ENCODE assay signal across 27 cellular contexts in the genomic region with DNA sequence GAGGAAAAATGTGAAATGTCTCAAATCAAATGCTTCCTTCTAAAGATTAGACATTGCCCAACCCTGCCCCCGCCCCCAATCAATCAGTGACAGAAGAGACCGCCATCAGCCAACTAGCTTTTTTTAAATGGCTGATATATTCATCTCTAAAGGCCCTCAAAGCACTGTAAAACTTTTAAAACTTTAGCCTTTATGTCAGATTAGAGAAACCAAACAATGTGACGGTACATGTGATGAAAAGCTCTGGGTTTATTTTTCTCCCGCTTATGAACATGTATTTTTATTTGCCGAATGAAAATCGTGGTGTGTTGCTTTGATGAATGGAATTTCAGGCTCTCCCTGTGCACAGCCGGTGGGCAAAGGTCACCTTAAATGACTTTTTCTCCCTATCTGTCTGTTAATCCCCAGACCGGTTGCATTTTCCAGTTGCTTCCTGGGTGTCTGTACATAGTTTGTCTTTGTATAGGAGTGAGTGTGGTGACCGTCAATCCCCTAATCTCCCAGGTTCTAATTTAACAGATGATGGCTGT. TPM values are rescaled to one million over a fixed set of nuclear protein-coding genes. Genes with fewer than 3 reads are reported as not detected.
DNase-seq lines count a peak whose midpoint lies in the region; ATAC-seq and TF ChIP-seq lines count a peak whose summit lies in the region.
"Had no signal": no experiment of that assay in that cellular context is flagged by ENCODE, and none has a peak within 500 bp of the region (broad histone marks: within the 10 kb centered on the region; RNA-seq: fewer than 3 reads in every experiment).

No MANE protein-coding gene starts in this region.

- TF ChIP-seq CTCF in fibroblast of the aortic adventitia (IDR thresholded peaks at IDR 0.05; ENCODE audit: insufficient read depth, low read length), result no peak
- no peak for TF ChIP-seq CTCF in mucosa of descending colon (IDR thresholded peaks at IDR 0.05)
- TF ChIP-seq CTCF in suprapubic skin (IDR thresholded peaks at IDR 0.05), result no peak

- H3K36me3 ChIP-seq in mucosa of descending colon (ENCODE audit: low read depth) (no peaks in the 10 kb centered on the region), suprapubic skin (peaks cover 38% of the 10 kb centered on the region)
- H3K36me3 ChIP-seq: ovary had no signal

- intact Hi-C loops in mucosa of descending colon (cut with DNase I, micrococcal nuclease), result no loop called here

- H3K27me3 Mint-ChIP-seq in activated naive CD8-positive, alpha-beta T cell treated with anti-CD3 and anti-CD28 coated beads for 36 hours, result no peaks in the 10 kb centered on the region
- H3K27me3 Mint-ChIP-seq in T-helper 2 cell treated with Interferon-gamma antibody and Interleukin-4, amounts not matched to agents 5 μg/mL and 100 μg/mL, for 36 hours (ENCODE audit: low read depth), result no peaks in the 10 kb centered on the region
- H3K27me3 Mint-ChIP-seq: activated CD4-positive, alpha-beta memory T cell treated with anti-CD3 and anti-CD28 coated beads, Interleukin-2, amount 10 ng/mL, durations not matched to agents 7 days and 5 days; activated naive CD8-positive, alpha-beta T cell treated with anti-CD3 and anti-CD28 coated beads, Interleukin-2, amount 50 U/mL, for 24 hours; brain; stimulated activated naive CD8-positive, alpha-beta T cell treated with anti-CD3 and anti-CD28 coated beads, Interleukin-15, Interleukin-2, amounts not matched to agents 100 ng/mL and 50 ng/mL, for 24 hours had no signal

- H3K27me3 ChIP-seq in suprapubic skin, result no peaks in the 10 kb centered on the region
- H3K27me3 ChIP-seq: ovary, tibial nerve had no signal

- peaks cover 29% of the 10 kb centered on the region for H3K9me3 Mint-ChIP-seq in activated naive CD8-positive, alpha-beta T cell treated with anti-CD3 and anti-CD28 coated beads for 36 hours
- H3K9me3 Mint-ChIP-seq in T-helper 2 cell treated with Interferon-gamma antibody and Interleukin-4, amounts not matched to agents 5 μg/mL and 100 μg/mL, for 36 hours, result peaks cover 32% of the 10 kb centered on the region

- no peak overlapping the region for H3K27ac ChIP-seq in suprapubic skin
- H3K27ac ChIP-seq: ovary, tibial nerve had no signal

- peak; percentile 85 for ATAC-seq in mucosa of descending colon
- ATAC-seq: activated naive CD8-positive, alpha-beta T cell treated with anti-CD3 and anti-CD28 coated beads, Interleukin-2, amount 50 U/mL, for 24 hours had no signal

- in situ Hi-C loops in SK-MEL-5 (cut with HindIII; ENCODE audit: low pct_unique_long_range_greater_than_20kb, low sequenced_read_pairs), result no loop called here

- peaks cover 77% of the 10 kb centered on the region for H3K36me3 Mint-ChIP-seq in activated naive CD8-positive, alpha-beta T cell treated with anti-CD3 and anti-CD28 coated beads for 36 hours
- peaks cover 62% of the 10 kb centered on the region for H3K36me3 Mint-ChIP-seq in T-helper 2 cell treated with Interferon-gamma antibody and Interleukin-4, amounts not matched to agents 5 μg/mL and 100 μg/mL, for 36 hours (ENCODE audit: low read depth)

- WGBS in suprapubic skin, result 80% methylated on average over 9 of the region's 9 CpGs

- no peaks in the 10 kb centered on the region for H3K4me1 Mint-ChIP-seq in activated naive CD8-positive, alpha-beta T cell treated with anti-CD3 and anti-CD28 coated beads for 36 hours
- H3K4me1 Mint-ChIP-seq in T-helper 2 cell treated with Interferon-gamma antibody and Interleukin-4, amounts not matched to agents 5 μg/mL and 100 μg/mL, for 36 hours (ENCODE audit: low read depth), result no peaks in the 10 kb centered on the region
- H3K4me1 Mint-ChIP-seq: activated CD4-positive, alpha-beta memory T cell treated with anti-CD3 and anti-CD28 coated beads, Interleukin-2, amount 10 ng/mL, durations not matched to agents 7 days and 5 days had no signal

- H3K4me1 ChIP-seq in mucosa of descending colon (ENCODE audit: low read depth), result peaks cover 6% of the 10 kb centered on the region
- H3K4me1 ChIP-seq in suprapubic skin, result no peaks in the 10 kb centered on the region
- H3K4me1 ChIP-seq: tibial nerve had no signal

- H3K4me3 ChIP-seq in fibroblast of the aortic adventitia (ENCODE audit: low read depth, low read length) (no peak overlapping the region), mucosa of descending colon (no peak overlapping the region), suprapubic skin (no peak overlapping the region)
- H3K4me3 ChIP-seq: ovary, tibial nerve had no signal

- TF ChIP-seq POLR2A in suprapubic skin (IDR thresholded peaks at IDR 0.05), result no peak

- H3K4me3 Mint-ChIP-seq in activated naive CD8-positive, alpha-beta T cell treated with anti-CD3 and anti-CD28 coated beads for 36 hours, result no peak overlapping the region
- no peak overlapping the region for H3K4me3 Mint-ChIP-seq in T-helper 2 cell treated with Interferon-gamma antibody and Interleukin-4, amounts not matched to agents 5 μg/mL and 100 μg/mL, for 36 hours
- H3K4me3 Mint-ChIP-seq: activated CD4-positive, alpha-beta memory T cell treated with anti-CD3 and anti-CD28 coated beads, Interleukin-2, amount 10 ng/mL, durations not matched to agents 7 days and 5 days; activated naive CD8-positive, alpha-beta T cell treated with anti-CD3 and anti-CD28 coated beads, Interleukin-2, amount 50 U/mL, for 24 hours; brain; CD14-positive monocyte; HFFc6; stimulated activated naive CD8-positive, alpha-beta T cell treated with anti-CD3 and anti-CD28 coated beads, Interleukin-15, Interleukin-2, amounts not matched to agents 100 ng/mL and 50 ng/mL, for 24 hours had no signal

- peaks cover 13% of the 10 kb centered on the region for H3K9me3 ChIP-seq in mucosa of descending colon
- peaks cover 4% of the 10 kb centered on the region for H3K9me3 ChIP-seq in suprapubic skin

- DNase-seq in SK-MEL-5 (ENCODE audit: low read depth, low spot score) (peak; percentile 37), fibroblast of the aortic adventitia (ENCODE audit: low read depth) (peak; percentile 26), mucosa of descending colon (peak in 1 of 3 donors; percentile 58), suprapubic skin (ENCODE audit: low spot score in 2 of 2) (peak; percentile 12 to 34), activated T-cell treated with anti-CD3 and anti-CD28 coated beads for 4 hours (no peak), OCI-M1 (lab: John Stamatoyannopoulos, UW) (no peak)
- DNase-seq in activated naive CD8-positive, alpha-beta T cell treated with anti-CD3 and anti-CD28 coated beads for 36 hours, result no peak
- no peak for DNase-seq in T-helper 2 cell treated with Interferon-gamma antibody and Interleukin-4, amounts not matched to agents 5 μg/mL and 100 μg/mL, for 36 hours (ENCODE audit: low spot score)
- DNase-seq: activated CD4-positive, alpha-beta memory T cell treated with anti-CD3 and anti-CD28 coated beads, Interleukin-2, amount 10 ng/mL, durations not matched to agents 7 days and 5 days; activated CD4-positive, CD25-positive, alpha-beta regulatory T cell; activated effector memory CD4-positive, alpha-beta T cell treated with anti-CD3 and anti-CD28 coated beads, Interleukin-2, amount 50 U/mL, for 16 hours; activated naive CD8-positive, alpha-beta T cell treated with anti-CD3 and anti-CD28 coated beads, Interleukin-2, amount 50 U/mL, for 24 hours; DMS 273 treated with DMSO at 0.1 percent for 48 hours; HFFc6; kidney glomerular epithelial cell; NCI-H1105; NCI-H2029 treated with DMSO at 0.1 percent for 48 hours; NCI-H226; NCI-H748 treated with DMSO at 0.1 percent for 48 hours; ovary; right cardiac atrium; stimulated activated CD4-positive, alpha-beta T cell treated with anti-CD3 and anti-CD28 coated beads, Interleukin-4, amount 100 ng/mL, for 4 hours; T-helper 9 cell had no signal

- H3K27ac Mint-ChIP-seq in activated naive CD8-positive, alpha-beta T cell treated with anti-CD3 and anti-CD28 coated beads for 36 hours, result no peak overlapping the region
- no peak overlapping the region for H3K27ac Mint-ChIP-seq in T-helper 2 cell treated with Interferon-gamma antibody and Interleukin-4, amounts not matched to agents 5 μg/mL and 100 μg/mL, for 36 hours
- H3K27ac Mint-ChIP-seq: activated CD4-positive, alpha-beta memory T cell treated with anti-CD3 and anti-CD28 coated beads, Interleukin-2, amount 10 ng/mL, durations not matched to agents 7 days and 5 days; activated naive CD8-positive, alpha-beta T cell treated with anti-CD3 and anti-CD28 coated beads, Interleukin-2, amount 50 U/mL, for 24 hours; HFFc6; stimulated activated naive CD8-positive, alpha-beta T cell treated with anti-CD3 and anti-CD28 coated beads, Interleukin-15, Interleukin-2, amounts not matched to agents 100 ng/mL and 50 ng/mL, for 24 hours had no signal

- no peak for TF ChIP-seq EP300 in suprapubic skin (IDR thresholded peaks at IDR 0.05)

RNA-seq across cellular contexts. Expression of a gene that starts 38.5 kb away (rescaled TPM):
- 1,012 and 1,069 TPM in 2 replicates for total RNA-seq in SK-MEL-5 (2014; rRNA removed; shearing (Covaris generic))
- 579 and 677 TPM in 2 replicates for polyA plus RNA-seq in SK-MEL-5 (2015; cell fraction: cytosol; rRNA removed)
- polyA plus RNA-seq in SK-MEL-5 (2015; cell fraction: nucleus; rRNA removed), result 1,086 and 1,093 TPM in 2 replicates
- total RNA-seq in fibroblast of the aortic adventitia (ENCODE audit: low replicate concordance), result 15.8 and 44.2 TPM in 2 replicates
- 10 to 100 TPM; 14.0 to 25.7 (median 22.4) TPM for total RNA-seq in mucosa of descending colon
- total RNA-seq in suprapubic skin, result 10 to 100 TPM in 3 of 4 donors, 1 to 10 TPM in 1; 8.3 to 15.4 (median 12.2) TPM
- 10 to 100 TPM; 20.2 to 20.6 TPM for total RNA-seq in activated naive CD8-positive, alpha-beta T cell treated with anti-CD3 and anti-CD28 coated beads for 36 hours

Comparison
In these comparisons a context has a peak if more than half of its experiments do, and no peak if none do; other contexts are left out.
1. DNase-seq: peak in SK-MEL-5 (single experiment), fibroblast of the aortic adventitia (single experiment) and suprapubic skin (2 of 2); none in activated T-cell treated with anti-CD3 and anti-CD28 coated beads for 4 hours (single experiment), activated naive CD8-positive, alpha-beta T cell treated with anti-CD3 and anti-CD28 coated beads for 36 hours (single experiment), OCI-M1 (single experiment) and T-helper 2 cell treated with Interferon-gamma antibody and Interleukin-4, amounts not matched to agents 5 μg/mL and 100 μg/mL, for 36 hours (single experiment).
2. RNA of a gene that starts 38.5 kb away (total RNA-seq): 1,012 to 1,069 TPM in SK-MEL-5; 14.0 to 25.7 TPM in mucosa of descending colon, 20.2 to 20.6 TPM in activated naive CD8-positive, alpha-beta T cell treated with anti-CD3 and anti-CD28 coated beads for 36 hours, 15.8 to 44.2 TPM in fibroblast of the aortic adventitia and 8.3 to 15.4 TPM in suprapubic skin; every median in the first group is over 10 times any median in the second.